17 cellular contexts compared by ENCODE assay signal in the genomic region with DNA sequence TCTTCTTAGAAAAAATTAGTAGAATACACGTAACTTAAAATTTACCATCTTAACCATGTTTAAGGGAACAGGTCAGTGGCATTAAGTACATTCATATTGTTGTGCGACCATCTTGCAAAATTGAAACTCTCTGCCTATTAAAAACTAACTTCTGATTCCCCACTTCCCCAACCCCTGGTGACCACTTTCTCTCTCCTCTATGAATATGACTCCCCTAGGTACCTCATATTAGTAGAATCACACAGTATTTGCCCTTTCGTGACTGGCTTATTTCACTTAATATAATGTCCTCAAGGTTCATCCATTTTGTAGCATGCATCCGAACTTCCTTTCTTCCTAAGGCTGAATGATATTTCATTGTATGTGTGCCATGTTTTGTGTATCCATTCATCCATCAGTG. TPM values are rescaled to one million over a fixed set of nuclear protein-coding genes. Genes with fewer than 3 reads are reported as not detected.
DNase-seq lines count a peak whose midpoint lies in the region; ATAC-seq, FAIRE-seq and TF ChIP-seq lines count a peak whose summit lies in the region.
"Had no signal": no experiment of that assay in that cellular context is flagged by ENCODE, and none has a peak within 500 bp of the region (broad histone marks: within the 10 kb centered on the region; RNA-seq: fewer than 3 reads in every experiment).

No MANE protein-coding gene starts in this region.

- ATAC-seq in foreskin keratinocyte (no peak), HG02938 (IDR thresholded peaks at IDR 0.05; ENCODE audit: unreplicated experiment) (no peak)
- ATAC-seq in activated CD4-positive, CD25-positive, alpha-beta regulatory T cell treated with anti-CD3 and anti-CD28 coated beads, Interleukin-2, amount 50 U/mL, for 24 hours, result no peak

- intact Hi-C loops in PC-9 (cut with micrococcal nuclease; ENCODE audit: unreplicated experiment), result loop anchor here (2.0 kb wide), 1 partner anchor 1011 kb away; a partner anchor contains a TSS

- H3K36me3 ChIP-seq in BLaER1, result no peaks in the 10 kb centered on the region
- H3K36me3 ChIP-seq in PC-9 (ENCODE audit: low read depth), result no peaks in the 10 kb centered on the region
- no peaks in the 10 kb centered on the region for H3K36me3 ChIP-seq in H7 (replicated peaks; ENCODE audit: control insufficient read depth, insufficient read depth, low read length)
- H3K36me3 ChIP-seq: HAP-1 had no signal

- no TSS peak for BruUV-seq in PC-9 (replicated peaks; lab: Mats Ljungman, UMichigan)

- H3K9me3 ChIP-seq in BLaER1, result no peaks in the 10 kb centered on the region
- no peaks in the 10 kb centered on the region for H3K9me3 ChIP-seq in PC-9 (ENCODE audit: insufficient read depth, low read depth)
- H3K9me3 ChIP-seq: HAP-1 had no signal

- H3K4me1 ChIP-seq in BLaER1, result peaks cover 98% of the 10 kb centered on the region
- peaks cover 72% of the 10 kb centered on the region for H3K4me1 ChIP-seq in PC-9 (replicated peaks; ENCODE audit: insufficient read depth)
- peaks cover 11% of the 10 kb centered on the region for H3K4me1 ChIP-seq in foreskin keratinocyte

- peak; percentile 38 for FAIRE-seq in GM12892 (lab: Jason Lieb, UNC)

- TF ChIP-seq CTCF in PC-9 (conservative IDR thresholded peaks at IDR 0.05), result no peak
- TF ChIP-seq CTCF in foreskin keratinocyte (conservative IDR thresholded peaks at IDR 0.05), result no peak

- POLR2A ChIA-PET in PC-9 (lab: Charles Lee; ENCODE audit: unreplicated experiment), result no interaction called here

- DNase-seq in GM12892 (ENCODE audit: insufficient read length) (no peak), PC-9 (no peak), foreskin keratinocyte (no peak), substantia nigra (lab: John Stamatoyannopoulos, UW) (no peak), H7 (no peak)
- DNase-seq: DND-41; MM.1S; NCI-H1092; NCI-H2081; NK-92 treated with Interleukin-12 subunit alpha and Interleukin-12 subunit beta, amount 100 ng/mL, for 24 hours; OCI-M1; T-helper 2 cell had no signal

- H2AFZ ChIP-seq in PC-9, result no peak overlapping the region

- no peaks in the 10 kb centered on the region for H3K9me2 ChIP-seq in PC-9 (ENCODE audit: insufficient read depth)

- no peaks in the 10 kb centered on the region; the same call in 1 of the 2 replicates for H3K79me2 ChIP-seq in PC-9 (ENCODE audit: low read depth)

- H3K27me3 ChIP-seq in BLaER1, result no peaks in the 10 kb centered on the region
- H3K27me3 ChIP-seq in PC-9 (ENCODE audit: insufficient read depth, low read depth), result no peaks in the 10 kb centered on the region
- H3K27me3 ChIP-seq in foreskin keratinocyte, result no peaks in the 10 kb centered on the region
- H3K27me3 ChIP-seq in H7 (ENCODE audit: control insufficient read depth, insufficient read depth, low read length), result no peaks in the 10 kb centered on the region

- H4K20me1 ChIP-seq in BLaER1, result no peaks in the 10 kb centered on the region
- no peaks in the 10 kb centered on the region for H4K20me1 ChIP-seq in PC-9 (ENCODE audit: insufficient read depth)

- TF ChIP-seq POLR2A in GM12892 (IDR thresholded peaks at IDR 0.05; ENCODE audit: low read depth, low read length), result no peak

- H3K4me2 ChIP-seq in BLaER1 (peak overlapping the region; percentile 88), PC-9 (peak overlapping the region; percentile 78)

- H3K4me3 ChIP-seq in BLaER1 (no peak overlapping the region), PC-9 (peak overlapping the region; percentile 52; the same call in 1 of the 2 replicates), H7 (ENCODE audit: insufficient read depth, low read depth, low read length) (no peak overlapping the region)
- H3K4me3 ChIP-seq: HAP-1 had no signal

- peak overlapping the region; percentile 72; the same call in 1 of the 2 replicates for H3K9ac ChIP-seq in BLaER1

- CTCF ChIA-PET in PC-9 (lab: Charles Lee), result interaction anchor here (0.6 kb wide), 1 partner anchor 120 kb away, joined by 4 read pairs; no protein-coding TSS in a partner anchor

- H3F3A ChIP-seq in PC-9 (ENCODE audit: insufficient read depth, low read depth), result peaks cover 35% of the 10 kb centered on the region

- H3K27ac ChIP-seq in BLaER1, result peak overlapping the region; percentile 90
- H3K27ac ChIP-seq in PC-9, result peak overlapping the region; percentile 97
- H3K27ac ChIP-seq in foreskin keratinocyte, result peak overlapping the region; percentile 80
- H3K27ac ChIP-seq in substantia nigra (ENCODE audit: low read depth, low read length, poor library complexity, severe bottlenecking), result no peak overlapping the region
- H3K27ac ChIP-seq: RWPE1 had no signal

RNA-seq across cellular contexts. Expression of a gene that starts 15.1 kb away (rescaled TPM):
- polyA plus RNA-seq in GM12892 (2012; ENCODE audit: missing spikeins), result 66.3 TPM
- total RNA-seq in PC-9 (2021), result 47.3 and 61.1 TPM in 2 replicates
- 15.3 and 20.1 TPM in 2 replicates for total RNA-seq in foreskin keratinocyte
- 9.6 and 12.2 TPM in 2 replicates for polyA plus RNA-seq in foreskin keratinocyte
- total RNA-seq in H7 (2014; rRNA removed; shearing (Covaris generic)), result 28.7 and 57.5 TPM in 2 replicates
